ENCODE assay signal across 8 cellular contexts in the genomic region with DNA sequence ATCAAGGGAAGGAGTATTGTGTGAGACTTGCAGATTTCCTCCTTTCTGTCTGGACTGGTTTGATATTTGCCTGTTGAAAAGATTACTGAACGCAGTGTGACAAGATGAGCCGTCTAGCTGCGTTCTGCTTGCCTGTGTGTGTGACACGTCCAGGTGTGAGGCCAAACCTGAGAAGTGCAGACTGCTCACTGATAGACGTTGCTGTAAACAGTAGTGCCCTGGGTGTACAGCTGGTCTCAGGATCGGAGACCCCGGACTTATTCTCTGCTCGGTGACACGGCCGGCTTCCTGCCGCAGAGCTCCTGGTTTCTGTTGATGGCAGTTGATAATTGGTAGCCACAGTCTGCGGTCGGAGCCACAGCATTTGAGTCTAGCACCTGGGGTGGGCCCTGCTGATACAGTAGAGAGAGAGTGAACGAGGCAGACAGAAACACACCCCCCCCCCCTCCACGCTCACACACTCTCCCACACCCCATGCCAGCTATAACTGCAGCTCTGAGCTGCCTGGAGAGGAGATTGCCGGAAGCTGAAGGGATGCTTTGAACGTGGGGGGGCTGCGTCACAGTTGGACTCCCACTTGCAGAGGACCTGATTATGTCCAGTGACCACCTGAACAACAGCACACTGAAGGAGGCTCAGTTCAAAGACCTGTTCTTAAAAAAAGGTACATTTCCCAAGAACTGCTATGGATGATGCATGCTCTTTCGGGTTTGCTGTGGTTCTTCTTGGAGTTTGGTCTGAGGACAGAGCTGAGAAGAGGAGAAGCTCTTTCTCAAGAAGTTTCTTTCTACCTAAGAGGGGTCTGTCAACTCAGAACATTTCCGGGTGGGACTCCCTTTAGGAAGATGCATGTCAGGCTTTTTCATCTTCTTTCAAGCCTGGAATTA.
DNase-seq lines count a peak whose midpoint lies in the region; ATAC-seq and TF ChIP-seq lines count a peak whose summit lies in the region.

No MANE protein-coding gene starts in this region.

- TF ChIP-seq CTCF in esophagus muscularis mucosa (IDR thresholded peaks at IDR 0.05): no peak
- no peak for TF ChIP-seq CTCF in psoas muscle (IDR thresholded peaks at IDR 0.05)
- TF ChIP-seq CTCF in vagina (IDR thresholded peaks at IDR 0.05): no peak

- H3K36me3 Mint-ChIP-seq in CD8-positive, alpha-beta memory T cell: peaks cover 0 to 4% (median 0%) of the 10 kb centered on the region in 3 donors
- H3K36me3 Mint-ChIP-seq in activated CD8-positive, alpha-beta T cell treated with anti-CD3 and anti-CD28 coated beads, Interleukin-2, amount 10 ng/mL, durations not matched to agents 7 days and 5 days (ENCODE audit: low read depth): peaks cover 23% of the 10 kb centered on the region

- H3K9me3 Mint-ChIP-seq in CD8-positive, alpha-beta memory T cell: peaks cover 0 to 3% (median 0%) of the 10 kb centered on the region in 5 donors
- no peaks in the 10 kb centered on the region for H3K9me3 Mint-ChIP-seq in activated CD8-positive, alpha-beta T cell treated with anti-CD3 and anti-CD28 coated beads, Interleukin-2, amount 10 ng/mL, durations not matched to agents 7 days and 5 days (ENCODE audit: insufficient read depth)

- ATAC-seq in GM21390 (IDR thresholded peaks at IDR 0.05; ENCODE audit: unreplicated experiment): peak; percentile 65
- ATAC-seq in activated CD8-positive, alpha-beta T cell treated with anti-CD3 and anti-CD28 coated beads, Interleukin-2, amount 10 ng/mL, durations not matched to agents 7 days and 5 days: peak; percentile 63
- ATAC-seq in psoas muscle: no peak

- H3K4me3 ChIP-seq in CD8-positive, alpha-beta memory T cell (ENCODE audit: low read length): peak overlapping the region; percentile 63
- H3K4me3 ChIP-seq in Jurkat, Clone E6-1 (ENCODE audit: low read length): peak overlapping the region; percentile 67
- H3K4me3 ChIP-seq in esophagus muscularis mucosa (peak overlapping the region; percentile 49 to 62 (median 56)), psoas muscle (peak overlapping the region; percentile 68), vagina (peak overlapping the region; percentile 37 to 40)

- H3K36me3 ChIP-seq in CD8-positive, alpha-beta memory T cell (ENCODE audit: insufficient read depth, low read length): no peaks in the 10 kb centered on the region
- no peaks in the 10 kb centered on the region for H3K36me3 ChIP-seq in esophagus muscularis mucosa
- H3K36me3 ChIP-seq in psoas muscle (ENCODE audit: insufficient read depth in 1 of 2, low read depth in 1 of 2): no peaks in the 10 kb centered on the region
- no peaks in the 10 kb centered on the region for H3K36me3 ChIP-seq in vagina

- WGBS in esophagus muscularis mucosa: 22% methylated on average over 9 of the region's 20 CpGs
- WGBS in psoas muscle, 3 donors: 54 to 58% (median 55%) methylated on average over 20 of the region's 20 CpGs

- H3K9me3 ChIP-seq in CD8-positive, alpha-beta memory T cell (ENCODE audit: low read length): no peaks in the 10 kb centered on the region
- H3K9me3 ChIP-seq in esophagus muscularis mucosa: no peaks in the 10 kb centered on the region
- no peaks in the 10 kb centered on the region for H3K9me3 ChIP-seq in psoas muscle
- H3K9me3 ChIP-seq in vagina: no peaks in the 10 kb centered on the region

- no peak overlapping the region for H3K27ac ChIP-seq in CD8-positive, alpha-beta memory T cell (ENCODE audit: low read depth, low read length)
- peak overlapping the region; percentile 79 to 82 (median 81) for H3K27ac ChIP-seq in esophagus muscularis mucosa (replicated peaks in 1 of 4)
- H3K27ac ChIP-seq in psoas muscle: peak overlapping the region; percentile 81
- peak overlapping the region; percentile 74 for H3K27ac ChIP-seq in vagina

- H3K27me3 ChIP-seq in CD8-positive, alpha-beta memory T cell (ENCODE audit: insufficient read depth, low read length, poor library complexity, severe bottlenecking): no peaks in the 10 kb centered on the region
- H3K27me3 ChIP-seq in esophagus muscularis mucosa (no peaks in the 10 kb centered on the region), psoas muscle (ENCODE audit: insufficient read depth in 3 of 3, low read length in 2 of 3) (no peaks in the 10 kb centered on the region), vagina (no peaks in the 10 kb centered on the region)

- H3K27me3 Mint-ChIP-seq in CD8-positive, alpha-beta memory T cell: peaks cover 0 to 13% of the 10 kb centered on the region in 2 donors
- H3K27me3 Mint-ChIP-seq in activated CD8-positive, alpha-beta T cell treated with anti-CD3 and anti-CD28 coated beads, Interleukin-2, amount 10 ng/mL, durations not matched to agents 7 days and 5 days (ENCODE audit: low read depth): no peaks in the 10 kb centered on the region

- H3K4me3 Mint-ChIP-seq in CD8-positive, alpha-beta memory T cell: peak overlapping the region; percentile 78 to 90 (median 84)
- H3K4me3 Mint-ChIP-seq in activated CD8-positive, alpha-beta T cell treated with anti-CD3 and anti-CD28 coated beads, Interleukin-2, amount 10 ng/mL, durations not matched to agents 7 days and 5 days: peak overlapping the region; percentile 84

- peak; percentile 66 to 94 (median 78) for DNase-seq in CD8-positive, alpha-beta memory T cell
- peak; percentile 99 for DNase-seq in Jurkat, Clone E6-1 (ENCODE audit: low read depth, low spot score)
- DNase-seq in activated CD8-positive, alpha-beta T cell treated with anti-CD3 and anti-CD28 coated beads, Interleukin-2, amount 10 ng/mL, durations not matched to agents 7 days and 5 days: peak; percentile 94
- peak; percentile 91 for DNase-seq in esophagus muscularis mucosa (ENCODE audit: extremely low spot score)
- no peak for DNase-seq in psoas muscle
- DNase-seq in vagina (ENCODE audit: extremely low spot score in 2 of 2): peak in 1 of 2 donors; percentile 87
- DNase-seq in NCI-H2081 treated with DMSO at 0.1 percent for 48 hours (lab: John Stamatoyannopoulos, UW): no peak

- H3K27ac Mint-ChIP-seq in CD8-positive, alpha-beta memory T cell: peak overlapping the region; percentile 7 to 97 (median 92)
- H3K27ac Mint-ChIP-seq in activated CD8-positive, alpha-beta T cell treated with anti-CD3 and anti-CD28 coated beads, Interleukin-2, amount 10 ng/mL, durations not matched to agents 7 days and 5 days: peak overlapping the region; percentile 99

- CTCF ChIA-PET in CD8-positive, alpha-beta memory T cell (lab: Charles Lee): interaction anchor here (0.7 to 2.3 kb wide), 7 partner anchors 14 to 256 kb away, joined by 3 to 6 read pairs (median 3); no protein-coding TSS in a partner anchor
- CTCF ChIA-PET in activated CD8-positive, alpha-beta T cell treated with anti-CD3 and anti-CD28 coated beads, Interleukin-2, amount 10 ng/mL, durations not matched to agents 7 days and 5 days (lab: Charles Lee): interaction anchor here (0.7 to 4.5 kb wide), 16 partner anchors 11 to 456 kb away, joined by 3 to 46 read pairs (median 3); no protein-coding TSS in a partner anchor

- POLR2A ChIA-PET in CD8-positive, alpha-beta memory T cell (lab: Charles Lee): interaction anchor here (0.6 to 1.5 kb wide), 11 partner anchors 11 to 863 kb away, joined by 3 to 6 read pairs (median 3); a partner anchor contains a TSS
- POLR2A ChIA-PET in activated CD8-positive, alpha-beta T cell treated with anti-CD3 and anti-CD28 coated beads, Interleukin-2, amount 10 ng/mL, durations not matched to agents 7 days and 5 days (lab: Charles Lee): interaction anchor here (0.5 to 5.1 kb wide), 19 partner anchors 14 to 474 kb away, joined by 3 to 61 read pairs (median 5); a partner anchor contains a TSS

- peaks cover 80 to 99% (median 90%) of the 10 kb centered on the region in 3 donors for H3K4me1 Mint-ChIP-seq in CD8-positive, alpha-beta memory T cell
- H3K4me1 Mint-ChIP-seq in activated CD8-positive, alpha-beta T cell treated with anti-CD3 and anti-CD28 coated beads, Interleukin-2, amount 10 ng/mL, durations not matched to agents 7 days and 5 days (ENCODE audit: low read depth): peaks cover 93% of the 10 kb centered on the region

- peaks cover 57% of the 10 kb centered on the region for H3K4me1 ChIP-seq in CD8-positive, alpha-beta memory T cell (ENCODE audit: insufficient read depth, low read length)
- peaks cover 55 to 62% (median 60%) of the 10 kb centered on the region in 4 donors for H3K4me1 ChIP-seq in esophagus muscularis mucosa
- peaks cover 26% of the 10 kb centered on the region for H3K4me1 ChIP-seq in psoas muscle
- peaks cover 29% of the 10 kb centered on the region for H3K4me1 ChIP-seq in vagina

- no peak for TF ChIP-seq EP300 in esophagus muscularis mucosa (IDR thresholded peaks at IDR 0.05)

- intact Hi-C loops in esophagus muscularis mucosa (cut with DNase I) (no loop called here), psoas muscle (cut with DNase I) (loop anchor here in 1 of 2 donors (5.0 to 10.0 kb wide), 2 partner anchors 48 to 390 kb away; no protein-coding TSS in a partner anchor), vagina (cut with DNase I) (loop anchor here (10.0 kb wide), 1 partner anchor 68 kb away; no protein-coding TSS in a partner anchor)

- TF ChIP-seq POLR2A in esophagus muscularis mucosa (IDR thresholded peaks at IDR 0.05; ENCODE audit: low read depth) (no peak), vagina (IDR thresholded peaks at IDR 0.05) (no peak)

Comparison
In these comparisons a context has a peak if more than half of its experiments do, and no peak if none do; other contexts are left out.
1. DNase-seq: peak in CD8-positive, alpha-beta memory T cell (5 of 5), Jurkat, Clone E6-1 (single experiment), activated CD8-positive, alpha-beta T cell treated with anti-CD3 and anti-CD28 coated beads, Interleukin-2, amount 10 ng/mL, durations not matched to agents 7 days and 5 days (single experiment) and esophagus muscularis mucosa (single experiment); none in psoas muscle (0 of 2) and NCI-H2081 treated with DMSO at 0.1 percent for 48 hours (single experiment).
2. ATAC-seq: peak in GM21390 (single experiment) and activated CD8-positive, alpha-beta T cell treated with anti-CD3 and anti-CD28 coated beads, Interleukin-2, amount 10 ng/mL, durations not matched to agents 7 days and 5 days (single experiment); none in psoas muscle (0 of 4).
3. Peak in every context shown above with its lines, with median percentiles within 50 percentile points of each other: H3K4me3 ChIP-seq.